1 cellular context compared by ENCODE assay signal in genomic region chr1:121080197-121080903, GRCh38.
TF ChIP-seq lines count a peak whose summit lies in the region.
"Not testable (repeated sequence)": the region's sequence is repeated elsewhere in the genome, so short reads cannot be mapped to it uniquely, and the experiment has no call there.

No MANE protein-coding gene starts in this region.

TF ChIP-seq in K562, 482 proteins besides CTCF, POLR2A, EP300 and RAD21 (continued from another document and continues in another):
- peak; percentile 49 for TF ChIP-seq BRD9 (IDR thresholded peaks at IDR 0.05; ENCODE audit: low read depth, partially characterized antibody)
- not testable (repeated sequence) for TF ChIP-seq MYC (IDR thresholded peaks at IDR 0.05; ENCODE audit: low read depth, low read length); JUND (IDR thresholded peaks at IDR 0.05; ENCODE audit: borderline replicate concordance, low read depth, low read length); NR4A1 (CRISPR knock-in tag; IDR thresholded peaks at IDR 0.05)
- TF ChIP-seq MYC (CRISPR knock-in tag; IDR thresholded peaks at IDR 0.05; ENCODE audit: borderline replicate concordance, low read depth) = 0 out of 2 replicates have a peak, but pooled peaks have one; percentile 29
- peak in 1 of 2 experiments; percentile 77; a peak in 1 of 4 replicates for TF ChIP-seq TEAD1 (CRISPR knock-in tag; IDR thresholded peaks at IDR 0.05)
- 0 out of 2 replicates have a peak, but pooled peaks have one; percentile 53 for TF ChIP-seq ZNF398 (CRISPR knock-in tag; IDR thresholded peaks at IDR 0.05)
- TF ChIP-seq NFIC (IDR thresholded peaks at IDR 0.05) = peak; percentile 65
- peak; percentile 70 for TF ChIP-seq SMAD4 (CRISPR knock-in tag; conservative IDR thresholded peaks at IDR 0.05)
- peak; percentile 79; the same call in 1 of the 2 replicates for TF ChIP-seq HDAC8 (tag; IDR thresholded peaks at IDR 0.05)
- TF ChIP-seq ZNF644 (tag; IDR thresholded peaks at IDR 0.05; ENCODE audit: low read depth) = peak; percentile 98
- peak; percentile 99 for TF ChIP-seq ZNF197 (CRISPR knock-in tag; IDR thresholded peaks at IDR 0.05; ENCODE audit: low read depth)
- TF ChIP-seq ZNF584 (CRISPR knock-in tag; IDR thresholded peaks at IDR 0.05; ENCODE audit: low read depth) = peak; percentile 99
- TF ChIP-seq FOSL1 (tag; conservative IDR thresholded peaks at IDR 0.05) = peak; percentile 74
- peak; percentile 75; the same call in 1 of the 2 replicates for TF ChIP-seq SMARCA4 (IDR thresholded peaks at IDR 0.05)
- peak; percentile 46; the same call in 1 of the 2 replicates for TF ChIP-seq ZNF583 (CRISPR knock-in tag; IDR thresholded peaks at IDR 0.05)
- peak in 1 of 2 experiments; percentile 97; a peak in 2 of 4 replicates for TF ChIP-seq ZNF639 (CRISPR knock-in tag; conservative IDR thresholded peaks at IDR 0.05 in 1 of 2, IDR thresholded peaks at IDR 0.05 in 1 of 2)
- TF ChIP-seq ARNT (IDR thresholded peaks at IDR 0.05) = 0 out of 4 replicates have a peak, but pooled peaks of 1 of the 2 experiments have one; percentile 34
- peak; percentile 66 for TF ChIP-seq POLR2H (tag; IDR thresholded peaks at IDR 0.05; ENCODE audit: low read depth)
- 0 out of 4 replicates have a peak, but pooled peaks of 1 of the 2 experiments have one; percentile 38 for TF ChIP-seq ZNF318 (IDR thresholded peaks at IDR 0.05; ENCODE audit: borderline replicate concordance in 1 of 2, low read depth in 1 of 2)
- TF ChIP-seq STAT5A (IDR thresholded peaks at IDR 0.05; ENCODE audit: borderline replicate concordance, low read length) = peak; percentile 88
- peak in 1 of 3 experiments; percentile 57 for TF ChIP-seq YY1 (IDR thresholded peaks at IDR 0.05; ENCODE audit: borderline replicate concordance in 1 of 3, control insufficient read depth in 1 of 3, extremely low read depth in 1 of 3, insufficient read depth in 3 of 3, insufficient read length in 1 of 3, insufficient replicate concordance in 2 of 3, low read depth in 1 of 3, low read length in 2 of 3)
- TF ChIP-seq MECOM (CRISPR knock-in tag; IDR thresholded peaks at IDR 0.05) = 0 out of 2 replicates have a peak, but pooled peaks have one; percentile 74
- TF ChIP-seq JUND (tag; IDR thresholded peaks at IDR 0.05; ENCODE audit: borderline replicate concordance, low read depth, low read length) = peak; percentile 69; the same call in 2 of the 3 replicates
- peak; percentile 98 for TF ChIP-seq ESRRA (IDR thresholded peaks at IDR 0.05; ENCODE audit: borderline replicate concordance, low read depth)
- peak; percentile 97 for TF ChIP-seq CUX1 (CRISPR knock-in tag; IDR thresholded peaks at IDR 0.05)
- TF ChIP-seq NR4A1 (tag; IDR thresholded peaks at IDR 0.05) = peak; percentile 81; the same call in 1 of the 2 replicates
- TF ChIP-seq IFI16 (CRISPR knock-in tag; IDR thresholded peaks at IDR 0.05) = 0 out of 2 replicates have a peak, but pooled peaks have one; percentile 33
- peak in 1 of 2 experiments; percentile 83; a peak in 1 of 4 replicates for TF ChIP-seq CSDE1 (IDR thresholded peaks at IDR 0.05)
- TF ChIP-seq ZKSCAN8 (CRISPR knock-in tag; IDR thresholded peaks at IDR 0.05) = peak; percentile 95
